ENCODE assay signal across 8 cellular contexts in genomic region chr4:70992354-70992753, GRCh38. TPM values are rescaled to one million over a fixed set of nuclear protein-coding genes. Genes with fewer than 3 reads are reported as not detected.
DNase-seq lines count a peak whose midpoint lies in the region; ATAC-seq lines count a peak whose summit lies in the region.

No MANE protein-coding gene starts in this region.

- CTCF ChIA-PET in CD4-positive, alpha-beta memory T cell (lab: Charles Lee; ENCODE audit: partially characterized antibody): interaction anchor here (0.8 to 8.0 kb wide), 2 partner anchors 17 to 27 kb away, joined by 3 to 127 read pairs; no protein-coding TSS in a partner anchor

- peak overlapping the region in 6 of 7 donors; percentile 87 to 98 (median 93) for H3K27ac Mint-ChIP-seq in CD4-positive, alpha-beta memory T cell

- ATAC-seq in GM21447 (IDR thresholded peaks at IDR 0.05; ENCODE audit: unreplicated experiment): no peak
- ATAC-seq in HG03196 (IDR thresholded peaks at IDR 0.05; ENCODE audit: unreplicated experiment): no peak
- no peak for ATAC-seq in HG03457 (IDR thresholded peaks at IDR 0.05; ENCODE audit: unreplicated experiment)

- no peaks in the 10 kb centered on the region for H3K27me3 ChIP-seq in CD4-positive, alpha-beta memory T cell (ENCODE audit: insufficient read depth, low read length)
- H3K27me3 ChIP-seq in adipocyte (replicated peaks; ENCODE audit: control insufficient read depth, insufficient read depth, low read length): no peaks in the 10 kb centered on the region

- H3K4me3 Mint-ChIP-seq in CD4-positive, alpha-beta memory T cell: peak overlapping the region in 5 of 8 donors; percentile 87 to 99 (median 91)

- peak overlapping the region; percentile 80 for H3K27ac ChIP-seq in CD4-positive, alpha-beta memory T cell (ENCODE audit: low read depth, low read length)
- peak overlapping the region; percentile 96 for H3K27ac ChIP-seq in KOPT-K1 (ENCODE audit: low read depth, low read length, poor library complexity, severe bottlenecking)

- H3K36me3 Mint-ChIP-seq in CD4-positive, alpha-beta memory T cell: peaks cover 0 to 13% of the 10 kb centered on the region in 2 donors

- no peaks in the 10 kb centered on the region for H3K27me3 Mint-ChIP-seq in CD4-positive, alpha-beta memory T cell

- peaks cover 40% of the 10 kb centered on the region for H3K4me1 ChIP-seq in CD4-positive, alpha-beta memory T cell (ENCODE audit: insufficient read depth, low read length)
- peaks cover 12% of the 10 kb centered on the region for H3K4me1 ChIP-seq in adipocyte (ENCODE audit: control insufficient read depth, insufficient read depth, low read length)

- no peaks in the 10 kb centered on the region for H3K9me3 Mint-ChIP-seq in CD4-positive, alpha-beta memory T cell

- H3K9me3 ChIP-seq in CD4-positive, alpha-beta memory T cell (ENCODE audit: control insufficient read depth in 1 of 2, low read length in 2 of 2): no peaks in the 10 kb centered on the region
- H3K9me3 ChIP-seq in KOPT-K1 (ENCODE audit: insufficient read depth, low read length, poor library complexity, severe bottlenecking): no peaks in the 10 kb centered on the region
- no peaks in the 10 kb centered on the region for H3K9me3 ChIP-seq in adipocyte (ENCODE audit: control insufficient read depth, low read length)

- intact Hi-C loops in CD4-positive, alpha-beta memory T cell (cut with micrococcal nuclease): loop anchor here (2.0 to 5.0 kb wide), 3 partner anchors 90 to 305 kb away; partner anchors contain the start of genes GRSF1, MOB1B and UTP3

- no peak for DNase-seq in CD4-positive, alpha-beta memory T cell
- DNase-seq in adipocyte (ENCODE audit: low read depth) (no peak), myocyte (ENCODE audit: low read depth) (peak; percentile 15), iPS-NIHi11 (ENCODE audit: low spot score) (no peak)

- peaks cover 29 to 45% (median 33%) of the 10 kb centered on the region in 4 donors for H3K4me1 Mint-ChIP-seq in CD4-positive, alpha-beta memory T cell

- no peaks in the 10 kb centered on the region for H3K36me3 ChIP-seq in CD4-positive, alpha-beta memory T cell (ENCODE audit: insufficient read depth, low read length)
- H3K36me3 ChIP-seq in KOPT-K1 (ENCODE audit: insufficient read depth, low read length): peaks cover 11% of the 10 kb centered on the region
- H3K36me3 ChIP-seq in adipocyte (ENCODE audit: control insufficient read depth, insufficient read depth, low read length, severe bottlenecking): no peaks in the 10 kb centered on the region

- H3K9ac ChIP-seq in adipocyte (ENCODE audit: low read length): peak overlapping the region; percentile 95

- POLR2A ChIA-PET in CD4-positive, alpha-beta memory T cell (lab: Charles Lee; ENCODE audit: partially characterized antibody): interaction anchor here (3.8 to 4.1 kb wide), 2 partner anchors 91 to 153 kb away, joined by 22 to 44 read pairs; partner anchors contain the start of genes GRSF1 and MOB1B

- peak overlapping the region in 1 of 2 donors; percentile 99 for H3K4me3 ChIP-seq in CD4-positive, alpha-beta memory T cell (ENCODE audit: low read length in 2 of 2)
- peak overlapping the region; percentile 93 for H3K4me3 ChIP-seq in adipocyte (ENCODE audit: low read length)

RNA-seq across cellular contexts. Expression of gene DCK, which starts 1.1 kb away (rescaled TPM):
- 10 to 100 TPM; 54.7 to 56.9 TPM for total RNA-seq in CD4-positive, alpha-beta memory T cell
- 100 to 1,000 TPM in 1 of 2 donors, 10 to 100 TPM in 1; 89.4 to 134 TPM for polyA plus RNA-seq in CD4-positive, alpha-beta memory T cell
- 19.0 and 27.2 TPM in 2 replicates for total RNA-seq in myocyte
- 6.7 TPM for polyA plus RNA-seq in myocyte (2012)
